In genomic region chr5:176060472-176061268, GRCh38 we compare ENCODE assay signal across 8 cellular contexts.
DNase-seq lines count a peak whose midpoint lies in the region; ATAC-seq and TF ChIP-seq lines count a peak whose summit lies in the region.
"Not testable (repeated sequence)": the region's sequence is repeated elsewhere in the genome, so short reads cannot be mapped to it uniquely, and the experiment has no call there.

No MANE protein-coding gene starts in this region.

- in situ Hi-C loops in gastrocnemius medialis (cut with MboI; ENCODE audit: low sequenced_read_pairs in 4 of 4), result not testable (repeated sequence)

- intact Hi-C loops in right lobe of liver (cut with DNase I); gastrocnemius medialis (cut with DNase I; ENCODE audit: low total_unique reads); upper lobe of right lung (cut with DNase I): not testable (repeated sequence)

- H3K36me3 ChIP-seq in right lobe of liver, gastrocnemius medialis, upper lobe of right lung: not testable (repeated sequence)

- H3K4me1 ChIP-seq in foreskin keratinocyte, right lobe of liver, gastrocnemius medialis, upper lobe of right lung: not testable (repeated sequence)

- H3K27me3 ChIP-seq in foreskin keratinocyte, right lobe of liver, gastrocnemius medialis, upper lobe of right lung: not testable (repeated sequence)

- not testable (repeated sequence) for H3K9me3 ChIP-seq in right lobe of liver, gastrocnemius medialis, upper lobe of right lung

- not testable (repeated sequence) for TF ChIP-seq POLR2A in right lobe of liver (IDR thresholded peaks at IDR 0.05); gastrocnemius medialis (IDR thresholded peaks at IDR 0.05)

- H3K27ac Mint-ChIP-seq in activated T-helper 17 cell treated with anti-CD3 and anti-CD28 coated beads, Interleukin-2, amount 50 U/mL, for 72 hours, result not testable (repeated sequence)

- H3K4me3 ChIP-seq in right lobe of liver, gastrocnemius medialis, upper lobe of right lung: not testable (repeated sequence)

- not testable (repeated sequence) for H3K9me3 Mint-ChIP-seq in activated T-helper 17 cell treated with anti-CD3 and anti-CD28 coated beads, Interleukin-2, amount 50 U/mL, for 72 hours

- H3K36me3 Mint-ChIP-seq in activated T-helper 17 cell treated with anti-CD3 and anti-CD28 coated beads, Interleukin-2, amount 50 U/mL, for 72 hours (ENCODE audit: low read depth), result not testable (repeated sequence)

- not testable (repeated sequence) for H3K27me3 Mint-ChIP-seq in activated T-helper 17 cell treated with anti-CD3 and anti-CD28 coated beads, Interleukin-2, amount 50 U/mL, for 72 hours

- WGBS in right lobe of liver (ENCODE audit: insufficient coverage, low coverage, low lambda C conversion rate, missing lambda C conversion rate), result 0% methylated on average over 9 of the region's 65 CpGs

- TF ChIP-seq CTCF in foreskin keratinocyte (conservative IDR thresholded peaks at IDR 0.05); right lobe of liver (IDR thresholded peaks at IDR 0.05); gastrocnemius medialis (IDR thresholded peaks at IDR 0.05 in 4 of 5, conservative IDR thresholded peaks at IDR 0.05 in 1 of 5); upper lobe of right lung (IDR thresholded peaks at IDR 0.05): not testable (repeated sequence)

- H3K4me3 Mint-ChIP-seq in activated T-helper 17 cell treated with anti-CD3 and anti-CD28 coated beads, Interleukin-2, amount 50 U/mL, for 72 hours, result peak overlapping the region; percentile 12

- peak; percentile 32 for DNase-seq in activated CD4-positive, alpha-beta T cell treated with anti-CD3 and anti-CD28 coated beads for 48 hours
- not testable (repeated sequence) for DNase-seq in foreskin keratinocyte, right lobe of liver, gastrocnemius medialis, upper lobe of right lung

- peak; percentile 75 for ATAC-seq in GM18907 (IDR thresholded peaks at IDR 0.05; ENCODE audit: unreplicated experiment)
- ATAC-seq in HG02642 (IDR thresholded peaks at IDR 0.05; ENCODE audit: poor library complexity, unreplicated experiment), result peak; percentile 48
- ATAC-seq in activated T-helper 17 cell treated with anti-CD3 and anti-CD28 coated beads, Interleukin-2, amount 50 U/mL, for 72 hours (replicated peaks), result peak; percentile 97
- peak; percentile 79 for ATAC-seq in foreskin keratinocyte
- peak; percentile 68 to 87 (median 73) for ATAC-seq in right lobe of liver
- peak; percentile 39 for ATAC-seq in gastrocnemius medialis
- peak; percentile 82 for ATAC-seq in upper lobe of right lung

- not testable (repeated sequence) for H3K27ac ChIP-seq in foreskin keratinocyte, right lobe of liver, gastrocnemius medialis, upper lobe of right lung

- H3K4me1 Mint-ChIP-seq in activated T-helper 17 cell treated with anti-CD3 and anti-CD28 coated beads, Interleukin-2, amount 50 U/mL, for 72 hours, result not testable (repeated sequence)

Comparison
In these comparisons a context has a peak if more than half of its experiments do, and no peak if none do; other contexts are left out.
1. ATAC-seq: peak in every context shown above with its lines; median percentile 97 in activated T-helper 17 cell treated with anti-CD3 and anti-CD28 coated beads, Interleukin-2, amount 50 U/mL, for 72 hours; 82 in upper lobe of right lung; 79 in foreskin keratinocyte; 75 in GM18907; 73 in right lobe of liver; 48 in HG02642; 39 in gastrocnemius medialis.